ENCODE assay signal across 1 cellular context in the genomic region with DNA sequence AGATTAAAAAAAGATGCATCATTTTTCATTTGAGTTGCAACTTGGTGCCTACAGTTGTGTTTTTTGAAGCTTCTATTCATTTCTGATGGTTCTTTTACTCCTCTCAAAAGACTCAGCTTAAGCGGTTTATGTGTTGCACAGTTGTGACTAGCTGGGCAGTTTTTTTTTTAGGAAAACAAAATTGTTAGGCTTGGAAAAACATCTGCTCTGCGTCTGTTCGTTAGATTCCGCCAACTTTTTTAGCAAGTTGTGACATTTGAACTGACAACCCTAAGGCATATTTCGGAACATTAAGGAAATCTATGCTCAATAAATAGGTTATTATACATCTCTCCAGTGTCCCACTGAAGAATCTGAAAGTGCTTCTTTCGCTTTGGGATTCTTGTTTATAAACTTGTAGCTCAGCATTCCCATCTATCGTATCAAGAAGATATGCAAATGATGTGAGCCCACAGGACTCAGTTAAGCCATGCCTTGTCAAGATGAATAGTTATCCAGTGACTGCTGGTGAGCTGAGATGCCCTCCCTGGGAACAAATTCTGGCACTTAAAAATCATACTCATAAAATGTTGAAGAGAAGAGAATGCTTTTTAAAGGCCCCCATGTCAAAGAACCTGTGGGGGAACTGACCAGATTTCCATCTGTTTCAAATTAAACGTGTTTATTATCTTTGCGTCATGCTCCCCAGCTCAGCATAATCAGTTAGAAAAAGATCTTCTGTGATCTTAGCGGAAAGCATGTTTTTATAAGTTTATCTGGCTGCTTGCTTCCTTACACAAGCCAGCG.
TF ChIP-seq lines count a peak whose summit lies in the region.

No MANE protein-coding gene starts in this region.

TF ChIP-seq in HEK293, 187 proteins besides CTCF, POLR2A, EP300 and RAD21 (continued from another document and continues in another):
- TF ChIP-seq, protein P1, sequence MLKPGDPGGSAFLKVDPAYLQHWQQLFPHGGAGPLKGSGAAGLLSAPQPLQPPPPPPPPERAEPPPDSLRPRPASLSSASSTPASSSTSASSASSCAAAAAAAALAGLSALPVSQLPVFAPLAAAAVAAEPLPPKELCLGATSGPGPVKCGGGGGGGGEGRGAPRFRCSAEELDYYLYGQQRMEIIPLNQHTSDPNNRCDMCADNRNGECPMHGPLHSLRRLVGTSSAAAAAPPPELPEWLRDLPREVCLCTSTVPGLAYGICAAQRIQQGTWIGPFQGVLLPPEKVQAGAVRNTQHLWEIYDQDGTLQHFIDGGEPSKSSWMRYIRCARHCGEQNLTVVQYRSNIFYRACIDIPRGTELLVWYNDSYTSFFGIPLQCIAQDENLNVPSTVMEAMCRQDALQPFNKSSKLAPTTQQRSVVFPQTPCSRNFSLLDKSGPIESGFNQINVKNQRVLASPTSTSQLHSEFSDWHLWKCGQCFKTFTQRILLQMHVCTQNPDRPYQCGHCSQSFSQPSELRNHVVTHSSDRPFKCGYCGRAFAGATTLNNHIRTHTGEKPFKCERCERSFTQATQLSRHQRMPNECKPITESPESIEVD (tag by site-specific recombination; IDR thresholded peaks at IDR 0.05): peak; percentile 58
- TF ChIP-seq, protein P2, sequence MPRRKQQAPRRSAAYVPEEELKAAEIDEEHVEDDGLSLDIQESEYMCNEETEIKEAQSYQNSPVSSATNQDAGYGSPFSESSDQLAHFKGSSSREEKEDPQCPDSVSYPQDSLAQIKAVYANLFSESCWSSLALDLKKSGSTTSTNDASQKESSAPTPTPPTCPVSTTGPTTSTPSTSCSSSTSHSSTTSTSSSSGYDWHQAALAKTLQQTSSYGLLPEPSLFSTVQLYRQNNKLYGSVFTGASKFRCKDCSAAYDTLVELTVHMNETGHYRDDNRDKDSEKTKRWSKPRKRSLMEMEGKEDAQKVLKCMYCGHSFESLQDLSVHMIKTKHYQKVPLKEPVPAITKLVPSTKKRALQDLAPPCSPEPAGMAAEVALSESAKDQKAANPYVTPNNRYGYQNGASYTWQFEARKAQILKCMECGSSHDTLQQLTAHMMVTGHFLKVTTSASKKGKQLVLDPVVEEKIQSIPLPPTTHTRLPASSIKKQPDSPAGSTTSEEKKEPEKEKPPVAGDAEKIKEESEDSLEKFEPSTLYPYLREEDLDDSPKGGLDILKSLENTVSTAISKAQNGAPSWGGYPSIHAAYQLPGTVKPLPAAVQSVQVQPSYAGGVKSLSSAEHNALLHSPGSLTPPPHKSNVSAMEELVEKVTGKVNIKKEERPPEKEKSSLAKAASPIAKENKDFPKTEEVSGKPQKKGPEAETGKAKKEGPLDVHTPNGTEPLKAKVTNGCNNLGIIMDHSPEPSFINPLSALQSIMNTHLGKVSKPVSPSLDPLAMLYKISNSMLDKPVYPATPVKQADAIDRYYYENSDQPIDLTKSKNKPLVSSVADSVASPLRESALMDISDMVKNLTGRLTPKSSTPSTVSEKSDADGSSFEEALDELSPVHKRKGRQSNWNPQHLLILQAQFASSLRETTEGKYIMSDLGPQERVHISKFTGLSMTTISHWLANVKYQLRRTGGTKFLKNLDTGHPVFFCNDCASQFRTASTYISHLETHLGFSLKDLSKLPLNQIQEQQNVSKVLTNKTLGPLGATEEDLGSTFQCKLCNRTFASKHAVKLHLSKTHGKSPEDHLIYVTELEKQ (tag by site-specific recombination; IDR thresholded peaks at IDR 0.05; ENCODE audit: borderline replicate concordance): no peak
- TF ChIP-seq ZBTB26 (tag by site-specific recombination; optimal IDR thresholded peaks at IDR 0.05) (no peak), ZFP41 (tag by site-specific recombination; IDR thresholded peaks at IDR 0.05; ENCODE audit: borderline replicate concordance) (no peak), MZF1 (tag by site-specific recombination; IDR thresholded peaks at IDR 0.05; ENCODE audit: borderline replicate concordance) (peak; percentile 19; the same call in 1 of the 2 replicates), ZBTB17 (tag by site-specific recombination; IDR thresholded peaks at IDR 0.05) (0 out of 2 replicates have a peak, but pooled peaks have one; percentile 13), ZNF324 (tag by site-specific recombination; IDR thresholded peaks at IDR 0.05) (no peak), ZNF211 (tag by site-specific recombination; IDR thresholded peaks at IDR 0.05; ENCODE audit: low read depth) (no peak), ZNF548 (tag by site-specific recombination; IDR thresholded peaks at IDR 0.05) (no peak), ZNF404 (tag by site-specific recombination; IDR thresholded peaks at IDR 0.05) (no peak), ZNF707 (tag by site-specific recombination; IDR thresholded peaks at IDR 0.05) (no peak), ZNF837 (tag by site-specific recombination; IDR thresholded peaks at IDR 0.05) (no peak), KLF1 (tag by site-specific recombination; IDR thresholded peaks at IDR 0.05) (no peak), TCF7L2 (IDR thresholded peaks at IDR 0.05; ENCODE audit: borderline replicate concordance, low read depth, low read length) (peak; percentile 16; the same call in 1 of the 2 replicates), GLIS1 (tag by site-specific recombination; IDR thresholded peaks at IDR 0.05) (peak; percentile 92)
- TF ChIP-seq, protein P3, sequence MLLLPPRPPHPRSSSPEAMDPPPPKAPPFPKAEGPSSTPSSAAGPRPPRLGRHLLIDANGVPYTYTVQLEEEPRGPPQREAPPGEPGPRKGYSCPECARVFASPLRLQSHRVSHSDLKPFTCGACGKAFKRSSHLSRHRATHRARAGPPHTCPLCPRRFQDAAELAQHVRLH (tag by site-specific recombination; IDR thresholded peaks at IDR 0.05): no peak
- TF ChIP-seq, protein P4, sequence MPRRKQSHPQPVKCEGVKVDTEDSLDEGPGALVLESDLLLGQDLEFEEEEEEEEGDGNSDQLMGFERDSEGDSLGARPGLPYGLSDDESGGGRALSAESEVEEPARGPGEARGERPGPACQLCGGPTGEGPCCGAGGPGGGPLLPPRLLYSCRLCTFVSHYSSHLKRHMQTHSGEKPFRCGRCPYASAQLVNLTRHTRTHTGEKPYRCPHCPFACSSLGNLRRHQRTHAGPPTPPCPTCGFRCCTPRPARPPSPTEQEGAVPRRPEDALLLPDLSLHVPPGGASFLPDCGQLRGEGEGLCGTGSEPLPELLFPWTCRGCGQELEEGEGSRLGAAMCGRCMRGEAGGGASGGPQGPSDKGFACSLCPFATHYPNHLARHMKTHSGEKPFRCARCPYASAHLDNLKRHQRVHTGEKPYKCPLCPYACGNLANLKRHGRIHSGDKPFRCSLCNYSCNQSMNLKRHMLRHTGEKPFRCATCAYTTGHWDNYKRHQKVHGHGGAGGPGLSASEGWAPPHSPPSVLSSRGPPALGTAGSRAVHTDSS (tag by site-specific recombination; IDR thresholded peaks at IDR 0.05): no peak
- TF ChIP-seq, protein P5, sequence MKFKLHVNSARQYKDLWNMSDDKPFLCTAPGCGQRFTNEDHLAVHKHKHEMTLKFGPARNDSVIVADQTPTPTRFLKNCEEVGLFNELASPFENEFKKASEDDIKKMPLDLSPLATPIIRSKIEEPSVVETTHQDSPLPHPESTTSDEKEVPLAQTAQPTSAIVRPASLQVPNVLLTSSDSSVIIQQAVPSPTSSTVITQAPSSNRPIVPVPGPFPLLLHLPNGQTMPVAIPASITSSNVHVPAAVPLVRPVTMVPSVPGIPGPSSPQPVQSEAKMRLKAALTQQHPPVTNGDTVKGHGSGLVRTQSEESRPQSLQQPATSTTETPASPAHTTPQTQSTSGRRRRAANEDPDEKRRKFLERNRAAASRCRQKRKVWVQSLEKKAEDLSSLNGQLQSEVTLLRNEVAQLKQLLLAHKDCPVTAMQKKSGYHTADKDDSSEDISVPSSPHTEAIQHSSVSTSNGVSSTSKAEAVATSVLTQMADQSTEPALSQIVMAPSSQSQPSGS (tag by site-specific recombination; IDR thresholded peaks at IDR 0.05; ENCODE audit: low read depth): no peak
- TF ChIP-seq, protein P6, sequence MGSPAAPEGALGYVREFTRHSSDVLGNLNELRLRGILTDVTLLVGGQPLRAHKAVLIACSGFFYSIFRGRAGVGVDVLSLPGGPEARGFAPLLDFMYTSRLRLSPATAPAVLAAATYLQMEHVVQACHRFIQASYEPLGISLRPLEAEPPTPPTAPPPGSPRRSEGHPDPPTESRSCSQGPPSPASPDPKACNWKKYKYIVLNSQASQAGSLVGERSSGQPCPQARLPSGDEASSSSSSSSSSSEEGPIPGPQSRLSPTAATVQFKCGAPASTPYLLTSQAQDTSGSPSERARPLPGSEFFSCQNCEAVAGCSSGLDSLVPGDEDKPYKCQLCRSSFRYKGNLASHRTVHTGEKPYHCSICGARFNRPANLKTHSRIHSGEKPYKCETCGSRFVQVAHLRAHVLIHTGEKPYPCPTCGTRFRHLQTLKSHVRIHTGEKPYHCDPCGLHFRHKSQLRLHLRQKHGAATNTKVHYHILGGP (tag by site-specific recombination; IDR thresholded peaks at IDR 0.05): no peak
- TF ChIP-seq, protein P7, sequence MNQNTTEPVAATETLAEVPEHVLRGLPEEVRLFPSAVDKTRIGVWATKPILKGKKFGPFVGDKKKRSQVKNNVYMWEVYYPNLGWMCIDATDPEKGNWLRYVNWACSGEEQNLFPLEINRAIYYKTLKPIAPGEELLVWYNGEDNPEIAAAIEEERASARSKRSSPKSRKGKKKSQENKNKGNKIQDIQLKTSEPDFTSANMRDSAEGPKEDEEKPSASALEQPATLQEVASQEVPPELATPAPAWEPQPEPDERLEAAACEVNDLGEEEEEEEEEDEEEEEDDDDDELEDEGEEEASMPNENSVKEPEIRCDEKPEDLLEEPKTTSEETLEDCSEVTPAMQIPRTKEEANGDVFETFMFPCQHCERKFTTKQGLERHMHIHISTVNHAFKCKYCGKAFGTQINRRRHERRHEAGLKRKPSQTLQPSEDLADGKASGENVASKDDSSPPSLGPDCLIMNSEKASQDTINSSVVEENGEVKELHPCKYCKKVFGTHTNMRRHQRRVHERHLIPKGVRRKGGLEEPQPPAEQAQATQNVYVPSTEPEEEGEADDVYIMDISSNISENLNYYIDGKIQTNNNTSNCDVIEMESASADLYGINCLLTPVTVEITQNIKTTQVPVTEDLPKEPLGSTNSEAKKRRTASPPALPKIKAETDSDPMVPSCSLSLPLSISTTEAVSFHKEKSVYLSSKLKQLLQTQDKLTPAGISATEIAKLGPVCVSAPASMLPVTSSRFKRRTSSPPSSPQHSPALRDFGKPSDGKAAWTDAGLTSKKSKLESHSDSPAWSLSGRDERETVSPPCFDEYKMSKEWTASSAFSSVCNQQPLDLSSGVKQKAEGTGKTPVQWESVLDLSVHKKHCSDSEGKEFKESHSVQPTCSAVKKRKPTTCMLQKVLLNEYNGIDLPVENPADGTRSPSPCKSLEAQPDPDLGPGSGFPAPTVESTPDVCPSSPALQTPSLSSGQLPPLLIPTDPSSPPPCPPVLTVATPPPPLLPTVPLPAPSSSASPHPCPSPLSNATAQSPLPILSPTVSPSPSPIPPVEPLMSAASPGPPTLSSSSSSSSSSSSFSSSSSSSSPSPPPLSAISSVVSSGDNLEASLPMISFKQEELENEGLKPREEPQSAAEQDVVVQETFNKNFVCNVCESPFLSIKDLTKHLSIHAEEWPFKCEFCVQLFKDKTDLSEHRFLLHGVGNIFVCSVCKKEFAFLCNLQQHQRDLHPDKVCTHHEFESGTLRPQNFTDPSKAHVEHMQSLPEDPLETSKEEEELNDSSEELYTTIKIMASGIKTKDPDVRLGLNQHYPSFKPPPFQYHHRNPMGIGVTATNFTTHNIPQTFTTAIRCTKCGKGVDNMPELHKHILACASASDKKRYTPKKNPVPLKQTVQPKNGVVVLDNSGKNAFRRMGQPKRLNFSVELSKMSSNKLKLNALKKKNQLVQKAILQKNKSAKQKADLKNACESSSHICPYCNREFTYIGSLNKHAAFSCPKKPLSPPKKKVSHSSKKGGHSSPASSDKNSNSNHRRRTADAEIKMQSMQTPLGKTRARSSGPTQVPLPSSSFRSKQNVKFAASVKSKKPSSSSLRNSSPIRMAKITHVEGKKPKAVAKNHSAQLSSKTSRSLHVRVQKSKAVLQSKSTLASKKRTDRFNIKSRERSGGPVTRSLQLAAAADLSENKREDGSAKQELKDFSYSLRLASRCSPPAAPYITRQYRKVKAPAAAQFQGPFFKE (tag by site-specific recombination; IDR thresholded peaks at IDR 0.05; ENCODE audit: borderline replicate concordance): no peak
- TF ChIP-seq, protein P8, sequence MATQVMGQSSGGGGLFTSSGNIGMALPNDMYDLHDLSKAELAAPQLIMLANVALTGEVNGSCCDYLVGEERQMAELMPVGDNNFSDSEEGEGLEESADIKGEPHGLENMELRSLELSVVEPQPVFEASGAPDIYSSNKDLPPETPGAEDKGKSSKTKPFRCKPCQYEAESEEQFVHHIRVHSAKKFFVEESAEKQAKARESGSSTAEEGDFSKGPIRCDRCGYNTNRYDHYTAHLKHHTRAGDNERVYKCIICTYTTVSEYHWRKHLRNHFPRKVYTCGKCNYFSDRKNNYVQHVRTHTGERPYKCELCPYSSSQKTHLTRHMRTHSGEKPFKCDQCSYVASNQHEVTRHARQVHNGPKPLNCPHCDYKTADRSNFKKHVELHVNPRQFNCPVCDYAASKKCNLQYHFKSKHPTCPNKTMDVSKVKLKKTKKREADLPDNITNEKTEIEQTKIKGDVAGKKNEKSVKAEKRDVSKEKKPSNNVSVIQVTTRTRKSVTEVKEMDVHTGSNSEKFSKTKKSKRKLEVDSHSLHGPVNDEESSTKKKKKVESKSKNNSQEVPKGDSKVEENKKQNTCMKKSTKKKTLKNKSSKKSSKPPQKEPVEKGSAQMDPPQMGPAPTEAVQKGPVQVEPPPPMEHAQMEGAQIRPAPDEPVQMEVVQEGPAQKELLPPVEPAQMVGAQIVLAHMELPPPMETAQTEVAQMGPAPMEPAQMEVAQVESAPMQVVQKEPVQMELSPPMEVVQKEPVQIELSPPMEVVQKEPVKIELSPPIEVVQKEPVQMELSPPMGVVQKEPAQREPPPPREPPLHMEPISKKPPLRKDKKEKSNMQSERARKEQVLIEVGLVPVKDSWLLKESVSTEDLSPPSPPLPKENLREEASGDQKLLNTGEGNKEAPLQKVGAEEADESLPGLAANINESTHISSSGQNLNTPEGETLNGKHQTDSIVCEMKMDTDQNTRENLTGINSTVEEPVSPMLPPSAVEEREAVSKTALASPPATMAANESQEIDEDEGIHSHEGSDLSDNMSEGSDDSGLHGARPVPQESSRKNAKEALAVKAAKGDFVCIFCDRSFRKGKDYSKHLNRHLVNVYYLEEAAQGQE (tag by site-specific recombination; IDR thresholded peaks at IDR 0.05): no peak
- TF ChIP-seq, protein P9, sequence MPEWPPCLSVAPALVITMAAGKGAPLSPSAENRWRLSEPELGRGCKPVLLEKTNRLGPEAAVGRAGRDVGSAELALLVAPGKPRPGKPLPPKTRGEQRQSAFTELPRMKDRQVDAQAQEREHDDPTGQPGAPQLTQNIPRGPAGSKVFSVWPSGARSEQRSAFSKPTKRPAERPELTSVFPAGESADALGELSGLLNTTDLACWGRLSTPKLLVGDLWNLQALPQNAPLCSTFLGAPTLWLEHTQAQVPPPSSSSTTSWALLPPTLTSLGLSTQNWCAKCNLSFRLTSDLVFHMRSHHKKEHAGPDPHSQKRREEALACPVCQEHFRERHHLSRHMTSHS (tag by site-specific recombination; IDR thresholded peaks at IDR 0.05): no peak
